8 cellular contexts compared by ENCODE assay signal in the genomic region with DNA sequence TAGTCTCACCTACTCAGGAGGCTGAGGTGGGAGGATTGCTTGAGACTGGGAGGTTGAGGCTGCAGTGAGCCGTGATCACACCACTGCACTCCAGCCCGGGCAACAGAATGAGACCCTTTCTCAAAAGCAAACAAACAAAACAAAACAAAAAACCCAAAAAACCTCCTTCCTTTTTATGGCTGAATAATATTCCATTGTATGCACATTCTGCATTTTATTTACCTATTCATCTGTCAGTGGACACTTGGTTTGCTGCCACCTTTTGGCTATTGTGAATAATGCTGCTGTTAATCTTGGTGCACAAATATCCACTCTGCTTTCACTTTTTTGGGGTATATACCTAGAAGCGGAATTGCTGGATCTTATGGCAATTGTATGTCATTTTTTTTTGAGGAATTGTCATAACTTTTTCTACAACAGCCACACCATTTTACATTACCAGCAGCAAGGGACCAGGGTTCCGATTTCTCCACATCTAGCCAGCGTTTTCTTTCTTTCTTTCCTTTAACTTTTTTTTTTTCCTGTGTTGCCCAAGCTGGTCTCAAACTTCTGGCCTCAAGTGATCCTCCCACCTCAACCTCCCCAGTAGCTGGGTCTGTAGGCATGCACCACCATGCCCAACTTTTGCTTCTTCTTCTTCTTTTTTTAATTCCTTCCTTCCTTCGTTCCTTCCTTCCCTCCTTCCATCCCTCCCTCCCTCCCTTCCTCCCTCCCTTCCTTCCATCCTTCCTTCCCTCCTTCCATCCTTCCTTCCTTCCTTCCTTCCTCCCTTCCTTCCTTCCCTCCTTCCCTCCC. TPM values are rescaled to one million over a fixed set of nuclear protein-coding genes. Genes with fewer than 3 reads are reported as not detected.
A peak's percentile ranks its signal among the peaks of the same experiment; 100 is the strongest.
DNase-seq lines count a peak whose midpoint lies in the region; ATAC-seq and TF ChIP-seq lines count a peak whose summit lies in the region.

No MANE protein-coding gene starts in this region.

- ATAC-seq in GM23338 (no peak), HG03571 (IDR thresholded peaks at IDR 0.05; ENCODE audit: unreplicated experiment) (no peak)

- TF ChIP-seq RAD21 in liver (IDR thresholded peaks at IDR 0.05): peak; percentile 76 to 84

- no peak overlapping the region for H2AFZ ChIP-seq in GM23338

- POLR2A ChIA-PET in activated CD4-positive, alpha-beta T cell treated with anti-CD3 and anti-CD28 coated beads, Interleukin-2, amount 10 ng/mL, durations not matched to agents 7 days and 5 days (lab: Charles Lee): no interaction called here

- no peak overlapping the region for H3K27ac ChIP-seq in GM23338 (ENCODE audit: low read depth)
- no peak overlapping the region for H3K27ac ChIP-seq in liver (ENCODE audit: low read depth in 1 of 2, low read length in 2 of 2)

- no peaks in the 10 kb centered on the region for H4K20me1 ChIP-seq in GM23338 (replicated peaks; ENCODE audit: insufficient read depth)

- H3K4me3 ChIP-seq in GM23338 (no peak overlapping the region), liver (ENCODE audit: low read depth in 1 of 3, low read length in 3 of 3) (no peak overlapping the region)

- peaks cover 4 to 15% (median 11%) of the 10 kb centered on the region in 7 donors for H3K9me3 Mint-ChIP-seq in CD14-positive monocyte
- H3K9me3 Mint-ChIP-seq in GM23338: peaks cover 12% of the 10 kb centered on the region
- no peaks in the 10 kb centered on the region for H3K9me3 Mint-ChIP-seq in activated CD4-positive, alpha-beta T cell treated with anti-CD3 and anti-CD28 coated beads, Interleukin-2, amount 10 ng/mL, durations not matched to agents 7 days and 5 days

- H3K27me3 Mint-ChIP-seq in CD14-positive monocyte (ENCODE audit: low read depth in 3 of 3) (peaks cover 28 to 58% (median 49%) of the 10 kb centered on the region in 3 donors), GM23338 (ENCODE audit: insufficient read depth, low read depth, poor library complexity) (peaks cover 10% of the 10 kb centered on the region)
- H3K27me3 Mint-ChIP-seq in activated CD4-positive, alpha-beta T cell treated with anti-CD3 and anti-CD28 coated beads, Interleukin-2, amount 10 ng/mL, durations not matched to agents 7 days and 5 days: peaks cover 23% of the 10 kb centered on the region

- peaks cover 2 to 12% (median 5%) of the 10 kb centered on the region in 4 donors for H3K9me3 ChIP-seq in liver (ENCODE audit: control insufficient read depth in 4 of 4, low read length in 3 of 4)

- H3K36me3 ChIP-seq in GM23338 (ENCODE audit: insufficient read depth): no peaks in the 10 kb centered on the region
- H3K36me3 ChIP-seq in liver (ENCODE audit: control insufficient read depth in 4 of 4, insufficient read depth in 3 of 4, low read depth in 1 of 4, low read length in 3 of 4): no peaks in the 10 kb centered on the region

- 82% methylated on average over 6 of the region's 6 CpGs for WGBS in liver

- H3K4me3 Mint-ChIP-seq in CD14-positive monocyte (no peak overlapping the region), GM23338 (no peak overlapping the region)
- H3K4me3 Mint-ChIP-seq in activated CD4-positive, alpha-beta T cell treated with anti-CD3 and anti-CD28 coated beads, Interleukin-2, amount 10 ng/mL, durations not matched to agents 7 days and 5 days: no peak overlapping the region

- no peaks in the 10 kb centered on the region for H3K36me3 Mint-ChIP-seq in CD14-positive monocyte
- peaks cover 5% of the 10 kb centered on the region; the same call in 1 of the 3 replicates for H3K36me3 Mint-ChIP-seq in GM23338 (ENCODE audit: low read depth)
- H3K36me3 Mint-ChIP-seq in activated CD4-positive, alpha-beta T cell treated with anti-CD3 and anti-CD28 coated beads, Interleukin-2, amount 10 ng/mL, durations not matched to agents 7 days and 5 days (ENCODE audit: low read depth): no peaks in the 10 kb centered on the region

- H3K4me1 ChIP-seq in GM23338 (ENCODE audit: insufficient read depth): 0 out of 2 replicates have a peak, but pooled peaks cover 7% of the 10 kb centered on the region
- no peaks in the 10 kb centered on the region for H3K4me1 ChIP-seq in liver (ENCODE audit: control insufficient read depth in 4 of 4, insufficient read depth in 4 of 4, low read length in 3 of 4)

- H3K27ac Mint-ChIP-seq in CD14-positive monocyte (no peak overlapping the region), GM23338 (no peak overlapping the region)
- no peak overlapping the region for H3K27ac Mint-ChIP-seq in activated CD4-positive, alpha-beta T cell treated with anti-CD3 and anti-CD28 coated beads, Interleukin-2, amount 10 ng/mL, durations not matched to agents 7 days and 5 days

- DNase-seq in CD14-positive monocyte (ENCODE audit: low spot score) (no peak), GM23338 (ENCODE audit: low spot score) (peak; percentile 40), NCI-H1930 (lab: John Stamatoyannopoulos, UW) (no peak), medulla oblongata (ENCODE audit: extremely low spot score) (no peak), dedifferentiated amniotic fluid mesenchymal stem cell (ENCODE audit: extremely low spot score) (no peak)
- peak; percentile 44 for DNase-seq in activated CD4-positive, alpha-beta T cell treated with anti-CD3 and anti-CD28 coated beads, Interleukin-2, amount 10 ng/mL, durations not matched to agents 7 days and 5 days

- no peak overlapping the region for H3K4me2 ChIP-seq in GM23338

- CTCF ChIA-PET in activated CD4-positive, alpha-beta T cell treated with anti-CD3 and anti-CD28 coated beads, Interleukin-2, amount 10 ng/mL, durations not matched to agents 7 days and 5 days (lab: Charles Lee): interaction anchor here (0.6 kb wide), 1 partner anchor 14 kb away, joined by 3 read pairs; no protein-coding TSS in a partner anchor

- no peak overlapping the region for H3K9ac ChIP-seq in liver (ENCODE audit: low read depth in 1 of 2, low read length in 2 of 2)

- TF ChIP-seq CTCF in CD14-positive monocyte (IDR thresholded peaks at IDR 0.05) (peak; percentile 76), GM23338 (conservative IDR thresholded peaks at IDR 0.05; ENCODE audit: low read depth in 2 of 2) (peak; percentile 61 to 72), liver (IDR thresholded peaks at IDR 0.05; ENCODE audit: low read depth, low read length, missing input control) (peak; percentile 64)

- H3K27me3 ChIP-seq in GM23338 (ENCODE audit: insufficient read depth) (no peaks in the 10 kb centered on the region; the same call in 1 of the 2 replicates), liver (ENCODE audit: control insufficient read depth in 4 of 4, insufficient read depth in 4 of 4, low read length in 3 of 4) (no peaks in the 10 kb centered on the region)

- H3K4me1 Mint-ChIP-seq in CD14-positive monocyte (no peaks in the 10 kb centered on the region), GM23338 (peaks cover 8% of the 10 kb centered on the region)
- H3K4me1 Mint-ChIP-seq in activated CD4-positive, alpha-beta T cell treated with anti-CD3 and anti-CD28 coated beads, Interleukin-2, amount 10 ng/mL, durations not matched to agents 7 days and 5 days: no peaks in the 10 kb centered on the region

- intact Hi-C loops in CD14-positive monocyte (cut with micrococcal nuclease): loop anchor here in 1 of 2 donors (10.0 kb wide), 1 partner anchor 230 kb away; no protein-coding TSS in a partner anchor

- no peaks in the 10 kb centered on the region for H3F3A ChIP-seq in GM23338 (replicated peaks; ENCODE audit: low read depth)

- H3K9me2 ChIP-seq in GM23338 (ENCODE audit: insufficient read depth): no peaks in the 10 kb centered on the region

- H3K79me2 ChIP-seq in GM23338 (replicated peaks; ENCODE audit: insufficient read depth): no peaks in the 10 kb centered on the region

TF ChIP-seq in GM23338, 12 proteins besides CTCF, POLR2A, EP300 and RAD21 (continues in another document):
- TF ChIP-seq CREB1 (CRISPR knock-in tag; IDR thresholded peaks at IDR 0.05; ENCODE audit: low read depth): no peak

TF ChIP-seq in liver, 16 proteins besides CTCF, POLR2A, EP300 and RAD21 (continues in another document):
- TF ChIP-seq, protein P1, sequence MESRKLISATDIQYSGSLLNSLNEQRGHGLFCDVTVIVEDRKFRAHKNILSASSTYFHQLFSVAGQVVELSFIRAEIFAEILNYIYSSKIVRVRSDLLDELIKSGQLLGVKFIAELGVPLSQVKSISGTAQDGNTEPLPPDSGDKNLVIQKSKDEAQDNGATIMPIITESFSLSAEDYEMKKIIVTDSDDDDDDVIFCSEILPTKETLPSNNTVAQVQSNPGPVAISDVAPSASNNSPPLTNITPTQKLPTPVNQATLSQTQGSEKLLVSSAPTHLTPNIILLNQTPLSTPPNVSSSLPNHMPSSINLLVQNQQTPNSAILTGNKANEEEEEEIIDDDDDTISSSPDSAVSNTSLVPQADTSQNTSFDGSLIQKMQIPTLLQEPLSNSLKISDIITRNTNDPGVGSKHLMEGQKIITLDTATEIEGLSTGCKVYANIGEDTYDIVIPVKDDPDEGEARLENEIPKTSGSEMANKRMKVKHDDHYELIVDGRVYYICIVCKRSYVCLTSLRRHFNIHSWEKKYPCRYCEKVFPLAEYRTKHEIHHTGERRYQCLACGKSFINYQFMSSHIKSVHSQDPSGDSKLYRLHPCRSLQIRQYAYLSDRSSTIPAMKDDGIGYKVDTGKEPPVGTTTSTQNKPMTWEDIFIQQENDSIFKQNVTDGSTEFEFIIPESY (IDR thresholded peaks at IDR 0.05): no peak
- TF ChIP-seq HNF4A (conservative IDR thresholded peaks at IDR 0.05) (no peak), RXRA (IDR thresholded peaks at IDR 0.05) (no peak), JUND (IDR thresholded peaks at IDR 0.05) (no peak), EGR1 (IDR thresholded peaks at IDR 0.05; ENCODE audit: low read depth in 2 of 2) (no peak), TAF1 (conservative IDR thresholded peaks at IDR 0.05) (no peak), HNF4G (IDR thresholded peaks at IDR 0.05) (no peak), GABPA (IDR thresholded peaks at IDR 0.05 in 1 of 2, conservative IDR thresholded peaks at IDR 0.05 in 1 of 2) (no peak), FOXA2 (IDR thresholded peaks at IDR 0.05) (no peak), FOXA1 (IDR thresholded peaks at IDR 0.05) (no peak)
- TF ChIP-seq, protein P2, sequence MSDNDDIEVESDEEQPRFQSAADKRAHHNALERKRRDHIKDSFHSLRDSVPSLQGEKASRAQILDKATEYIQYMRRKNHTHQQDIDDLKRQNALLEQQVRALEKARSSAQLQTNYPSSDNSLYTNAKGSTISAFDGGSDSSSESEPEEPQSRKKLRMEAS (IDR thresholded peaks at IDR 0.05): no peak

RNA-seq across cellular contexts. Expression of a gene that starts 30.6 kb away (rescaled TPM):
- polyA plus RNA-seq in CD14-positive monocyte (not detected), GM23338 (2016; fragmentation: Nextera tagmentation; extraction: Ambion mirVana) (0.78 TPM in 1 of 2 replicates, not detected in the other), liver (not detected)
- total RNA-seq in GM23338 (2014; rRNA removed; shearing (Covaris generic)): 0.21 TPM in 1 of 2 replicates, not detected in the other
- total RNA-seq in activated CD4-positive, alpha-beta T cell treated with anti-CD3 and anti-CD28 coated beads, Interleukin-2, amount 10 ng/mL, durations not matched to agents 7 days and 5 days: not detected
- total RNA-seq in liver: not detected

Comparison
In these comparisons a context has a peak if more than half of its experiments do, and no peak if none do; other contexts are left out.
1. DNase-seq: peak in GM23338 (single experiment) and activated CD4-positive, alpha-beta T cell treated with anti-CD3 and anti-CD28 coated beads, Interleukin-2, amount 10 ng/mL, durations not matched to agents 7 days and 5 days (single experiment); none in CD14-positive monocyte (single experiment), NCI-H1930 (0 of 2), medulla oblongata (single experiment) and dedifferentiated amniotic fluid mesenchymal stem cell (single experiment).
2. Peak in every context shown above with its lines, with median percentiles within 50 percentile points of each other: CTCF ChIP-seq.